Comparison of ENCODE assay signal across 10 cellular contexts in the genomic region with DNA sequence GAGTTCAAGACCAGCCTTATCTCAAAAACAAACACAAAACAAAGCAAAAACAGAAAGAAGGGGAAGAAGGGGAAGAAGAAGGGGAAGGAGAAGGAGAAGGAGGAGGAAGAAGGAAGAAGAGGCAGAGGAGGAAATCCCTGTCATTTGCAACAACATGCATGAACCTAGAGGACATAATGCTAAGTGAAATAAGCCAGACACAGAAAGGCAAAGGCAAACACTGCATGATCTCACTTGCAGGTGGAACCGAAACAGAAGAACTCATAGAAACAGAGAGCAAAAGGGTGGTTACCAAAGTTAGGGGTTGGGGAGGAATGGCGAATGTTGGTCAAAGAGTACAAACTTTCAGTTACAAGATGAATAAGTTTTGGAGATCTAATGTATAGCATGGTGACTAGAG.
DNase-seq lines count a peak whose midpoint lies in the region; ATAC-seq and TF ChIP-seq lines count a peak whose summit lies in the region.
"Had no signal": no experiment of that assay in that cellular context is flagged by ENCODE, and none has a peak within 500 bp of the region (broad histone marks: within the 10 kb centered on the region; RNA-seq: fewer than 3 reads in every experiment).

No MANE protein-coding gene starts in this region.

- no peaks in the 10 kb centered on the region; the same call in 1 of the 2 replicates for H3K36me3 ChIP-seq in WERI-Rb-1

- peak overlapping the region; percentile 0 for H3K4me3 Mint-ChIP-seq in T-helper 2 cell treated with Interferon-gamma antibody and Interleukin-4, amounts not matched to agents 5 μg/mL and 100 μg/mL, for 36 hours

- H3K27me3 Mint-ChIP-seq in T-helper 2 cell treated with Interferon-gamma antibody and Interleukin-4, amounts not matched to agents 5 μg/mL and 100 μg/mL, for 36 hours (ENCODE audit: low read depth), result peaks cover 23% of the 10 kb centered on the region

- peak overlapping the region; percentile 52 for H3K27ac Mint-ChIP-seq in T-helper 2 cell treated with Interferon-gamma antibody and Interleukin-4, amounts not matched to agents 5 μg/mL and 100 μg/mL, for 36 hours

- H3K9me3 ChIP-seq in WERI-Rb-1 (ENCODE audit: severe bottlenecking), result no peaks in the 10 kb centered on the region

- no peaks in the 10 kb centered on the region for H3K9me3 Mint-ChIP-seq in T-helper 2 cell treated with Interferon-gamma antibody and Interleukin-4, amounts not matched to agents 5 μg/mL and 100 μg/mL, for 36 hours

- no peaks in the 10 kb centered on the region for H3K27me3 ChIP-seq in WERI-Rb-1 (ENCODE audit: insufficient read depth, low read depth, severe bottlenecking)

- H3K4me3 ChIP-seq in GM12864 (ENCODE audit: low read depth, low read length), result peak overlapping the region; percentile 14; the same call in 1 of the 2 replicates
- H3K4me3 ChIP-seq in WERI-Rb-1 (ENCODE audit: low read depth, low read length), result no peak overlapping the region

- peaks cover 24% of the 10 kb centered on the region for H3K36me3 Mint-ChIP-seq in T-helper 2 cell treated with Interferon-gamma antibody and Interleukin-4, amounts not matched to agents 5 μg/mL and 100 μg/mL, for 36 hours (ENCODE audit: low read depth)

- no peak for TF ChIP-seq CTCF in GM12864 (IDR thresholded peaks at IDR 0.05; ENCODE audit: low read depth, low read length, missing control alignments)
- TF ChIP-seq CTCF in WERI-Rb-1 (IDR thresholded peaks at IDR 0.05; ENCODE audit: low read depth, low read length), result no peak

- peaks cover 31% of the 10 kb centered on the region for H3K4me1 Mint-ChIP-seq in T-helper 2 cell treated with Interferon-gamma antibody and Interleukin-4, amounts not matched to agents 5 μg/mL and 100 μg/mL, for 36 hours (ENCODE audit: low read depth)

- peak; percentile 60 for ATAC-seq in GM19324 (IDR thresholded peaks at IDR 0.05; ENCODE audit: low FRiP score, unreplicated experiment)
- peak; percentile 49 for ATAC-seq in HG02981 (IDR thresholded peaks at IDR 0.05; ENCODE audit: unreplicated experiment)

- no peak overlapping the region for H3K27ac ChIP-seq in WERI-Rb-1

- peak; percentile 93 for DNase-seq in GM12864 (ENCODE audit: low read depth)
- peak; percentile 25 for DNase-seq in T-helper 2 cell treated with Interferon-gamma antibody and Interleukin-4, amounts not matched to agents 5 μg/mL and 100 μg/mL, for 36 hours (ENCODE audit: low spot score)
- DNase-seq in NCI-H1105 (lab: John Stamatoyannopoulos, UW), result no peak
- no peak for DNase-seq in WERI-Rb-1
- DNase-seq in NCI-H1105 treated with DMSO at 0.1 percent for 48 hours (lab: John Stamatoyannopoulos, UW), result no peak
- no peak for DNase-seq in stimulated activated naive CD4-positive, alpha-beta T cell treated with Interleukin-2 at 50 U/mL for 16 hours (lab: John Stamatoyannopoulos, UW)
- DNase-seq: activated naive CD4-positive, alpha-beta T cell treated with Interleukin-2 at 50 U/mL for 16 hours; SIG-M5 had no signal

Comparison
In these comparisons a context has a peak if more than half of its experiments do, and no peak if none do; other contexts are left out.
1. DNase-seq: peak in GM12864 (single experiment) and T-helper 2 cell treated with Interferon-gamma antibody and Interleukin-4, amounts not matched to agents 5 μg/mL and 100 μg/mL, for 36 hours (single experiment); none in NCI-H1105 (single experiment), WERI-Rb-1 (single experiment), NCI-H1105 treated with DMSO at 0.1 percent for 48 hours (single experiment) and stimulated activated naive CD4-positive, alpha-beta T cell treated with Interleukin-2 at 50 U/mL for 16 hours (single experiment).